11 cellular contexts compared by ENCODE assay signal in the genomic region with DNA sequence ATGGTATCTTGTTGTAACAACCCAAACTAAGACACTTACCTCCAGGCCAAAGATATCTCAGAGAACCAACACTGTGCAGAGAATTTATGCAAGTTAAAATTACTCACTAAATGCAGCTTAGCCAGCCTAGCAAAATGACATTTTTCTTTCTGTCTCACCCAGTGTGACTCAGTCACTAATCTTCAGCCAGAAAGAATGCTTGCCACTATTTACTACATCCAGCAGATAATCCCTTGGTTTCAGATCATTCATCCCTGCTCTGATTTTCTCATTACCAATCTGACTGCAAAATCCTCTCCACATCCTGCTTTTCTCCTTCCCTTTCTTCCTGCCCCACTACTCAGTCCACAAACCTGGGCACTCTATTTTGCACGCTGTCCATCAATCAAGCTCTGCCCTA.
DNase-seq lines count a peak whose midpoint lies in the region; TF ChIP-seq lines count a peak whose summit lies in the region.
"Had no signal": no experiment of that assay in that cellular context is flagged by ENCODE, and none has a peak within 500 bp of the region (broad histone marks: within the 10 kb centered on the region; RNA-seq: fewer than 3 reads in every experiment).

No MANE protein-coding gene starts in this region.

- H3K9me3 Mint-ChIP-seq in activated T-helper 1 cell treated with anti-CD3 and anti-CD28 coated beads, Interleukin-12 subunit alpha, Interleukin-12 subunit beta, Interleukin-2, Interleukin-4 antibody, amounts not matched to agents 30 ng/mL and 10 ng/mL and 1 ng/mL, durations not matched to agents 14 hours and 24 hours and 36 hours = peaks cover 3% of the 10 kb centered on the region
- peaks cover 4% of the 10 kb centered on the region for H3K9me3 Mint-ChIP-seq in activated CD4-positive, alpha-beta memory T cell treated with anti-CD3 and anti-CD28 coated beads, Interleukin-2, amount 10 ng/mL, durations not matched to agents 7 days and 5 days

- no peaks in the 10 kb centered on the region for H3K36me3 ChIP-seq in brain microvascular endothelial cell (replicated peaks)

- no peak overlapping the region for H3K4me3 Mint-ChIP-seq in activated T-helper 1 cell treated with anti-CD3 and anti-CD28 coated beads, Interleukin-12 subunit alpha, Interleukin-12 subunit beta, Interleukin-2, Interleukin-4 antibody, amounts not matched to agents 30 ng/mL and 10 ng/mL and 1 ng/mL, durations not matched to agents 14 hours and 24 hours and 36 hours
- H3K4me3 Mint-ChIP-seq in activated CD4-positive, alpha-beta memory T cell treated with anti-CD3 and anti-CD28 coated beads, Interleukin-2, amount 10 ng/mL, durations not matched to agents 7 days and 5 days = no peak overlapping the region
- H3K4me3 Mint-ChIP-seq: IgD-negative memory B cell, T-cell had no signal

- intact Hi-C loops in activated T-helper 1 cell treated with anti-CD3 and anti-CD28 coated beads, Interleukin-12 subunit alpha, Interleukin-12 subunit beta, Interleukin-2, Interleukin-4 antibody, amounts not matched to agents 30 ng/mL and 10 ng/mL and 1 ng/mL, durations not matched to agents 14 hours and 24 hours and 36 hours (cut with micrococcal nuclease) = no loop called here

- no peaks in the 10 kb centered on the region for H3K4me1 Mint-ChIP-seq in activated T-helper 1 cell treated with anti-CD3 and anti-CD28 coated beads, Interleukin-12 subunit alpha, Interleukin-12 subunit beta, Interleukin-2, Interleukin-4 antibody, amounts not matched to agents 30 ng/mL and 10 ng/mL and 1 ng/mL, durations not matched to agents 14 hours and 24 hours and 36 hours (ENCODE audit: low read depth)
- H3K4me1 Mint-ChIP-seq in activated CD4-positive, alpha-beta memory T cell treated with anti-CD3 and anti-CD28 coated beads, Interleukin-2, amount 10 ng/mL, durations not matched to agents 7 days and 5 days = no peaks in the 10 kb centered on the region
- H3K4me1 Mint-ChIP-seq: IgD-negative memory B cell, T-cell had no signal

- H3K27ac Mint-ChIP-seq in activated T-helper 1 cell treated with anti-CD3 and anti-CD28 coated beads, Interleukin-12 subunit alpha, Interleukin-12 subunit beta, Interleukin-2, Interleukin-4 antibody, amounts not matched to agents 30 ng/mL and 10 ng/mL and 1 ng/mL, durations not matched to agents 14 hours and 24 hours and 36 hours = no peak overlapping the region
- H3K27ac Mint-ChIP-seq in activated CD4-positive, alpha-beta memory T cell treated with anti-CD3 and anti-CD28 coated beads, Interleukin-2, amount 10 ng/mL, durations not matched to agents 7 days and 5 days = no peak overlapping the region
- H3K27ac Mint-ChIP-seq: IgD-negative memory B cell, T-cell had no signal

- CTCF ChIA-PET in activated CD4-positive, alpha-beta memory T cell treated with anti-CD3 and anti-CD28 coated beads, Interleukin-2, amount 10 ng/mL, durations not matched to agents 7 days and 5 days (lab: Charles Lee) = no interaction called here

- no peak overlapping the region for H3K4me3 ChIP-seq in brain microvascular endothelial cell (ENCODE audit: low read depth, low read length)
- H3K4me3 ChIP-seq: dorsolateral prefrontal cortex had no signal

- H3K27ac ChIP-seq in brain microvascular endothelial cell = no peak overlapping the region
- H3K27ac ChIP-seq: dorsolateral prefrontal cortex had no signal

- TF ChIP-seq CTCF in brain microvascular endothelial cell (IDR thresholded peaks at IDR 0.05; ENCODE audit: low read depth, low read length, missing control alignments) = no peak

- no peaks in the 10 kb centered on the region for H3K36me3 Mint-ChIP-seq in activated T-helper 1 cell treated with anti-CD3 and anti-CD28 coated beads, Interleukin-12 subunit alpha, Interleukin-12 subunit beta, Interleukin-2, Interleukin-4 antibody, amounts not matched to agents 30 ng/mL and 10 ng/mL and 1 ng/mL, durations not matched to agents 14 hours and 24 hours and 36 hours (ENCODE audit: low read depth)
- no peaks in the 10 kb centered on the region for H3K36me3 Mint-ChIP-seq in activated CD4-positive, alpha-beta memory T cell treated with anti-CD3 and anti-CD28 coated beads, Interleukin-2, amount 10 ng/mL, durations not matched to agents 7 days and 5 days (ENCODE audit: low read depth)
- H3K36me3 Mint-ChIP-seq: IgD-negative memory B cell, T-cell had no signal

- H3K27me3 ChIP-seq in brain microvascular endothelial cell (replicated peaks) = no peaks in the 10 kb centered on the region

- H3K27me3 Mint-ChIP-seq in activated T-helper 1 cell treated with anti-CD3 and anti-CD28 coated beads, Interleukin-12 subunit alpha, Interleukin-12 subunit beta, Interleukin-2, Interleukin-4 antibody, amounts not matched to agents 30 ng/mL and 10 ng/mL and 1 ng/mL, durations not matched to agents 14 hours and 24 hours and 36 hours (ENCODE audit: insufficient read depth) = no peaks in the 10 kb centered on the region
- no peaks in the 10 kb centered on the region for H3K27me3 Mint-ChIP-seq in activated CD4-positive, alpha-beta memory T cell treated with anti-CD3 and anti-CD28 coated beads, Interleukin-2, amount 10 ng/mL, durations not matched to agents 7 days and 5 days

- in situ Hi-C loops in brain microvascular endothelial cell (cut with HindIII; ENCODE audit: low pct_ligation_motif_present, low sequenced_read_pairs) = no loop called here

- POLR2A ChIA-PET in activated CD4-positive, alpha-beta memory T cell treated with anti-CD3 and anti-CD28 coated beads, Interleukin-2, amount 10 ng/mL, durations not matched to agents 7 days and 5 days (lab: Charles Lee) = no interaction called here

- DNase-seq in HT1080 (ENCODE audit: low read depth) = peak; percentile 53
- peak; percentile 61 for DNase-seq in brain microvascular endothelial cell
- peak; percentile 75 for DNase-seq in iris pigment epithelial cell (ENCODE audit: low read depth)
- peak; percentile 7 for DNase-seq in stromal cell of bone marrow (ENCODE audit: low read depth)
- no peak for DNase-seq in activated T-helper 1 cell treated with anti-CD3 and anti-CD28 coated beads, Interleukin-12 subunit alpha, Interleukin-12 subunit beta, Interleukin-2, Interleukin-4 antibody, amounts not matched to agents 30 ng/mL and 10 ng/mL and 1 ng/mL, durations not matched to agents 14 hours and 24 hours and 36 hours (ENCODE audit: low spot score)
- no peak for DNase-seq in COLO829 (ENCODE audit: low spot score)
- DNase-seq in activated CD4-positive, alpha-beta memory T cell treated with anti-CD3 and anti-CD28 coated beads, Interleukin-2, amount 10 ng/mL, durations not matched to agents 7 days and 5 days = no peak
- DNase-seq: dorsolateral prefrontal cortex, NCI-H446, T-cell had no signal

Comparison
In these comparisons a context has a peak if more than half of its experiments do, and no peak if none do; other contexts are left out.
1. DNase-seq: peak in HT1080 (single experiment), brain microvascular endothelial cell (single experiment), iris pigment epithelial cell (single experiment) and stromal cell of bone marrow (single experiment); none in activated T-helper 1 cell treated with anti-CD3 and anti-CD28 coated beads, Interleukin-12 subunit alpha, Interleukin-12 subunit beta, Interleukin-2, Interleukin-4 antibody, amounts not matched to agents 30 ng/mL and 10 ng/mL and 1 ng/mL, durations not matched to agents 14 hours and 24 hours and 36 hours (single experiment), COLO829 (single experiment) and activated CD4-positive, alpha-beta memory T cell treated with anti-CD3 and anti-CD28 coated beads, Interleukin-2, amount 10 ng/mL, durations not matched to agents 7 days and 5 days (single experiment).